In genomic region chr17:67221062-67221998, GRCh38 we compare ENCODE assay signal across 8 cellular contexts. TPM values are rescaled to one million over a fixed set of nuclear protein-coding genes. Genes with fewer than 3 reads are reported as not detected.
DNase-seq lines count a peak whose midpoint lies in the region; ATAC-seq and FAIRE-seq lines count a peak whose summit lies in the region.

No MANE protein-coding gene starts in this region.

- DNase-seq in activated CD8-positive, alpha-beta memory T cell treated with anti-CD3 and anti-CD28 coated beads, Interleukin-2, amount 10 ng/mL, durations not matched to agents 7 days and 5 days = peak; percentile 48
- no peak for DNase-seq in activated CD8-positive, alpha-beta memory T cell treated with anti-CD3 and anti-CD28 coated beads for 24 hours
- DNase-seq in NCI-H1694 (lab: John Stamatoyannopoulos, UW) (peak; percentile 11), amniotic epithelial cell (ENCODE audit: low read depth) (peak; percentile 16), iPS-NIHi11 (ENCODE audit: low spot score) (peak; percentile 41), urothelium cell line (ENCODE audit: low spot score) (peak; percentile 47), NCI-H128 (lab: John Stamatoyannopoulos, UW; ENCODE audit: unreplicated experiment) (no peak)

- peak; percentile 61 for ATAC-seq in activated CD8-positive, alpha-beta memory T cell treated with anti-CD3 and anti-CD28 coated beads, Interleukin-2, amount 10 ng/mL, durations not matched to agents 7 days and 5 days
- ATAC-seq in GM19324 (IDR thresholded peaks at IDR 0.05; ENCODE audit: low FRiP score, unreplicated experiment) = no peak

- H3K36me3 Mint-ChIP-seq in activated CD8-positive, alpha-beta memory T cell treated with anti-CD3 and anti-CD28 coated beads, Interleukin-2, amount 10 ng/mL, durations not matched to agents 7 days and 5 days = peaks cover 36% of the 10 kb centered on the region

- no peak overlapping the region for H3K4me3 Mint-ChIP-seq in activated CD8-positive, alpha-beta memory T cell treated with anti-CD3 and anti-CD28 coated beads, Interleukin-2, amount 10 ng/mL, durations not matched to agents 7 days and 5 days

- H3K9me3 Mint-ChIP-seq in activated CD8-positive, alpha-beta memory T cell treated with anti-CD3 and anti-CD28 coated beads, Interleukin-2, amount 10 ng/mL, durations not matched to agents 7 days and 5 days (ENCODE audit: low read depth) = no peaks in the 10 kb centered on the region

- peak; percentile 69 for FAIRE-seq in urothelium cell line (lab: Jason Lieb, UNC)

- H3K27me3 Mint-ChIP-seq in activated CD8-positive, alpha-beta memory T cell treated with anti-CD3 and anti-CD28 coated beads, Interleukin-2, amount 10 ng/mL, durations not matched to agents 7 days and 5 days = no peaks in the 10 kb centered on the region

- CTCF ChIA-PET in activated CD8-positive, alpha-beta memory T cell treated with anti-CD3 and anti-CD28 coated beads, Interleukin-2, amount 10 ng/mL, durations not matched to agents 7 days and 5 days (lab: Charles Lee) = interaction anchor here (0.6 to 4.1 kb wide), 12 partner anchors 11 to 136 kb away, joined by 3 to 43 read pairs (median 4); no protein-coding TSS in a partner anchor

- H3K27ac Mint-ChIP-seq in activated CD8-positive, alpha-beta memory T cell treated with anti-CD3 and anti-CD28 coated beads, Interleukin-2, amount 10 ng/mL, durations not matched to agents 7 days and 5 days = no peak overlapping the region

- H3K4me1 Mint-ChIP-seq in activated CD8-positive, alpha-beta memory T cell treated with anti-CD3 and anti-CD28 coated beads, Interleukin-2, amount 10 ng/mL, durations not matched to agents 7 days and 5 days = peaks cover 23% of the 10 kb centered on the region

RNA-seq across cellular contexts. Expression of gene HELZ, which starts 23.7 kb away (rescaled TPM):
- 100 to 1,000 TPM in 1 of 2 experiments, 10 to 100 TPM in 1; 77.5 to 102 TPM for total RNA-seq in activated CD8-positive, alpha-beta memory T cell treated with anti-CD3 and anti-CD28 coated beads, Interleukin-2, amount 10 ng/mL, durations not matched to agents 7 days and 5 days

Comparison
In these comparisons a context has a peak if more than half of its experiments do, and no peak if none do; other contexts are left out.
1. DNase-seq: peak in activated CD8-positive, alpha-beta memory T cell treated with anti-CD3 and anti-CD28 coated beads, Interleukin-2, amount 10 ng/mL, durations not matched to agents 7 days and 5 days (single experiment), NCI-H1694 (single experiment), amniotic epithelial cell (single experiment), iPS-NIHi11 (single experiment) and urothelium cell line (single experiment); none in activated CD8-positive, alpha-beta memory T cell treated with anti-CD3 and anti-CD28 coated beads for 24 hours (single experiment) and NCI-H128 (single experiment).